Comparison of ENCODE assay signal across 8 cellular contexts in the genomic region with DNA sequence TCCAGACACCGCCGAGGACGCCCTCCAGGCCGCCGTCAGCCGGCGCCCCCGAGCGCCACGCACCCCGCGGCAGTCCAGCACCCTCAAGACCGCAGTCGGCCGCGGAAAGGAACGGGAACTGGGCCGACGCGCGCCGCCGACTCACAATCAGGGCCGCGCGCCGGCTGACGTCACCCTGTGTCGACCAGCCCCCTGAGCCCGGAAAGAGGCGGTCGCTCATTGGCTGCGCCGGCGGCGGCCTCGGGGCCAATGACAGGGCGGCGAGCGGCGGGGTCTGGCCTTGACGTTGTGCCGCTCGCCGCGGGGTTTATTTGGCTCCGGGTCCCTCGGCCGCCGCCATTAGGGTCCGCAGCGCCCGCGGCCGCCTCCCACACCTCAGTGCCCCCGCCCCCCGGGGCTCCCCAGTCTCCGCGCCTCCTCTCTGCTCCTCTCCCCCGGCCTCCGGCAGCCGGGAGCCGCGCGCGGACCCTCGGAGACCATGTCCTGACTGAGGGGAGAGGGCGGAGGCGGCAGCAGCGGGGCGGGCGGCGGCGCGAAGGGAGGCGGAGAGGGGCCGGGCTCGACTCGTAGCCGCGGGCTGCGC. TPM values are rescaled to one million over a fixed set of nuclear protein-coding genes. Genes with fewer than 3 reads are reported as not detected.
DNase-seq lines count a peak whose midpoint lies in the region; ATAC-seq, FAIRE-seq and TF ChIP-seq lines count a peak whose summit lies in the region.

No MANE protein-coding gene starts in this region.

- intact Hi-C loops in activated CD4-positive, alpha-beta T cell treated with anti-CD3 and anti-CD28 coated beads, Interleukin-2, amount 10 ng/mL, durations not matched to agents 24 days and 14 days (cut with micrococcal nuclease) = loop anchor here (1.0 to 5.0 kb wide), 6 partner anchors 115 to 906 kb away; partner anchors contain the start of genes ABRAXAS2, BCCIP, EDRF1 and FAM53B
- intact Hi-C loops in left colon (cut with DNase I, micrococcal nuclease) = no loop called here

- H3K36me3 ChIP-seq in BJ (ENCODE audit: control insufficient read depth, insufficient read depth, low read length) = no peaks in the 10 kb centered on the region

- no peaks in the 10 kb centered on the region for H3K9me3 Mint-ChIP-seq in activated CD4-positive, alpha-beta T cell treated with anti-CD3 and anti-CD28 coated beads, Interleukin-2, amount 10 ng/mL, durations not matched to agents 24 days and 14 days

- H3K27ac ChIP-seq in coronary artery = peak overlapping the region; percentile 99

- POLR2A ChIA-PET in BJ (lab: Charles Lee) = no interaction called here

- H3K27me3 Mint-ChIP-seq in activated CD4-positive, alpha-beta T cell treated with anti-CD3 and anti-CD28 coated beads, Interleukin-2, amount 10 ng/mL, durations not matched to agents 24 days and 14 days = peaks cover 9% of the 10 kb centered on the region

- H3K4me3 Mint-ChIP-seq in activated CD4-positive, alpha-beta T cell treated with anti-CD3 and anti-CD28 coated beads, Interleukin-2, amount 10 ng/mL, durations not matched to agents 24 days and 14 days = peak overlapping the region; percentile 94

- TF ChIP-seq CTCF in BJ (IDR thresholded peaks at IDR 0.05; ENCODE audit: insufficient read depth, low read depth, low read length) (no peak), coronary artery (IDR thresholded peaks at IDR 0.05) (no peak)

- peaks cover 2% of the 10 kb centered on the region for H3K36me3 Mint-ChIP-seq in activated CD4-positive, alpha-beta T cell treated with anti-CD3 and anti-CD28 coated beads, Interleukin-2, amount 10 ng/mL, durations not matched to agents 24 days and 14 days (ENCODE audit: low read depth)

- H3K27ac Mint-ChIP-seq in activated CD4-positive, alpha-beta T cell treated with anti-CD3 and anti-CD28 coated beads, Interleukin-2, amount 10 ng/mL, durations not matched to agents 24 days and 14 days = peak overlapping the region; percentile 95

- DNase-seq in BJ (ENCODE audit: low read depth) = no peak
- peak; percentile 99 for DNase-seq in GM19239 (ENCODE audit: insufficient read length, low spot score)
- DNase-seq in NCI-H524 treated with DMSO at 0.1 percent for 48 hours (lab: John Stamatoyannopoulos, UW) = peak; percentile 17
- peak; percentile 99 for DNase-seq in activated CD4-positive, alpha-beta T cell treated with anti-CD3 and anti-CD28 coated beads, Interleukin-2, amount 10 ng/mL, durations not matched to agents 24 days and 14 days
- peak; percentile 98 for DNase-seq in coronary artery (ENCODE audit: low spot score)
- peak; percentile 97 to 99 for DNase-seq in left colon
- peak; percentile 93 to 97 for DNase-seq in stimulated activated CD4-positive, alpha-beta T cell treated with anti-CD3 and anti-CD28 coated beads, Interleukin-1b, Interleukin-23, amount 100 ng/mL, for 4 hours (ENCODE audit: low read depth in 2 of 2)

- H3K27me3 ChIP-seq in BJ (ENCODE audit: control insufficient read depth, insufficient read depth, low read length) = no peaks in the 10 kb centered on the region

- peaks cover 30% of the 10 kb centered on the region for H3K4me1 Mint-ChIP-seq in activated CD4-positive, alpha-beta T cell treated with anti-CD3 and anti-CD28 coated beads, Interleukin-2, amount 10 ng/mL, durations not matched to agents 24 days and 14 days

- ATAC-seq in HG03442 (IDR thresholded peaks at IDR 0.05; ENCODE audit: unreplicated experiment) (peak; percentile 95), left colon (peak; percentile 96)

- FAIRE-seq in GM19239 (lab: Jason Lieb, UNC) = peak; percentile 94

- H3K4me3 ChIP-seq in BJ (ENCODE audit: low read depth, low read length) = peak overlapping the region; percentile 92
- peak overlapping the region; percentile 97 for H3K4me3 ChIP-seq in coronary artery

- CTCF ChIA-PET in BJ (lab: Yijun Ruan, JAX) = interaction anchor here (0.6 to 1.5 kb wide), 4 partner anchors 13 to 384 kb away, joined by 3 read pairs; no protein-coding TSS in a partner anchor

RNA-seq across cellular contexts. Expression of gene ZRANB1, which starts 25.2 kb away (rescaled TPM):
- polyA plus RNA-seq in BJ (2011; rRNA removed) = 9.3 and 15.9 TPM in 2 replicates
- polyA minus RNA-seq in BJ (2011; rRNA and poly(A)+ RNA removed) = 13.6 and 14.3 TPM in 2 replicates
- 14.9 and 15.5 TPM in 2 replicates for total RNA-seq in activated CD4-positive, alpha-beta T cell treated with anti-CD3 and anti-CD28 coated beads, Interleukin-2, amount 10 ng/mL, durations not matched to agents 24 days and 14 days
- total RNA-seq in left colon = 10 to 100 TPM; 10.6 to 13.6 TPM
